4 cellular contexts compared by ENCODE assay signal in the genomic region with DNA sequence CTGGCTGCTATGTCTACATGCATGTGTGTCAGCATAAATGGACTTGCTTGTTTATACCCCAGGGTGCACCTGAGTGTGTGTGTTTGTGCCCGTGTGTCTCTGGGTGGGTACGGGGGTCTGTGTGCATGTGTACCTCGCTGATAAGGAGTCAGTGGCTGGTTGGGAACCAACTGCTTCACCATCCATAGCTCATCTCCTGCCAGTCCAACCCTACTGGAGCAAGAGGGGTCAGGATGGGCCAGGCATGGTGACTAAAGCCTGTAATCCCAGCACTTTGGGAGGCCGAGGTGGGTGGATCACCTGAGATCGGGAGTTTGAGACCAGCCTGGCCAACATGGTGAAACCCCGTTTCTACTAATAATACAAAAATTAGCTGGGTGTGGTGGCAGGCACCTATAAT. TPM values are rescaled to one million over a fixed set of nuclear protein-coding genes. Genes with fewer than 3 reads are reported as not detected.
"Had no signal": no experiment of that assay in that cellular context is flagged by ENCODE, and none has a peak within 500 bp of the region (broad histone marks: within the 10 kb centered on the region; RNA-seq: fewer than 3 reads in every experiment).

No MANE protein-coding gene starts in this region.

RNA-seq across cellular contexts. Expression of a gene that starts 32.0 kb away (rescaled TPM):
- total RNA-seq: endothelial cell of umbilical vein, foreskin keratinocyte, lung microvascular endothelial cell had no signal
- polyA plus RNA-seq: endothelial cell of umbilical vein, keratinocyte had no signal
